In the genomic region with DNA sequence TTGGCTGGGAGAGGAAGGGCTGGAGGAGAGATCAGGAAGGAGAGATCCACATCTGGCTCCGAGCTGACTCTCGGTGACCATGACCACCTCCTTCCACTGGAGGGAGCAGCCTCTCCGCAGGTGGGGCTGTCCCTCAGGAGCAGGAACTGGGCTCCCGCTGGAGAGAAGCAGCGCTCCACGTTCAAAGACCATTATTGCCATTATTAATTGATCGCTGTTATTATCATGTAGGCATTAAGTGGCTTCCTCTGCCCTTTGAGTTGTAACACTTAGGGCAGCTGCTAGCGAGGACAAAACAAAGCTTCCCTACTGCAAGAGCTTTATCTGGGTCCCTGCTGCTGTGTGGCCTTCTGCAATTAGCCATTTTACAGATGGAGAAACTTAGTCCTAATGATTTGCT, we compare ENCODE assay signal across 9 cellular contexts.
DNase-seq lines count a peak whose midpoint lies in the region; ATAC-seq and TF ChIP-seq lines count a peak whose summit lies in the region.
"Had no signal": no experiment of that assay in that cellular context is flagged by ENCODE, and none has a peak within 500 bp of the region (broad histone marks: within the 10 kb centered on the region; RNA-seq: fewer than 3 reads in every experiment).

No MANE protein-coding gene starts in this region.

- no peaks in the 10 kb centered on the region for H3K4me1 Mint-ChIP-seq in CD8-positive, alpha-beta T cell (ENCODE audit: low read depth)

- DNase-seq in EL = peak; percentile 59
- DNase-seq in HAP-1 (ENCODE audit: low spot score in 2 of 2) = peak; percentile 31 to 63
- DNase-seq in NCI-H2227 (lab: John Stamatoyannopoulos, UW; ENCODE audit: unreplicated experiment) = peak; percentile 63
- peak; percentile 88 for DNase-seq in astrocyte of the hippocampus (ENCODE audit: low read depth, low spot score)
- peak; percentile 87 for DNase-seq in iPS-NIHi7 (ENCODE audit: extremely low spot score)
- peak; percentile 85 for DNase-seq in superior temporal gyrus (ENCODE audit: extremely low spot score)
- no peak for DNase-seq in coronary artery (ENCODE audit: low spot score)
- DNase-seq in CD8-positive, alpha-beta T cell = no peak
- DNase-seq: activated T-cell treated with anti-CD3 and anti-CD28 coated beads, Interleukin-2, amount 50 U/mL, for 4 hours had no signal

- H3K36me3 Mint-ChIP-seq in CD8-positive, alpha-beta T cell = no peaks in the 10 kb centered on the region

- peaks cover 24% of the 10 kb centered on the region for H3K27me3 ChIP-seq in HAP-1 (ENCODE audit: low read depth)
- H3K27me3 ChIP-seq in CD8-positive, alpha-beta T cell (ENCODE audit: insufficient read depth, low read length) = no peaks in the 10 kb centered on the region

- no peaks in the 10 kb centered on the region for H3K4me1 ChIP-seq in HAP-1
- no peaks in the 10 kb centered on the region for H3K4me1 ChIP-seq in CD8-positive, alpha-beta T cell (ENCODE audit: insufficient read depth, low read length)

- CTCF ChIA-PET in CD8-positive, alpha-beta T cell (lab: Charles Lee) = no interaction called here

- H3K9me3 ChIP-seq in HAP-1 = no peaks in the 10 kb centered on the region
- H3K9me3 ChIP-seq in CD8-positive, alpha-beta T cell (ENCODE audit: low read length) = no peaks in the 10 kb centered on the region

- no peaks in the 10 kb centered on the region for H3K36me3 ChIP-seq in HAP-1 (replicated peaks)
- no peaks in the 10 kb centered on the region for H3K36me3 ChIP-seq in CD8-positive, alpha-beta T cell (ENCODE audit: insufficient read depth, low read length)

- H3K4me3 ChIP-seq in HAP-1 (no peak overlapping the region), coronary artery (no peak overlapping the region)
- no peak overlapping the region for H3K4me3 ChIP-seq in CD8-positive, alpha-beta T cell (ENCODE audit: low read depth, low read length)

- H3K9me3 Mint-ChIP-seq in CD8-positive, alpha-beta T cell = no peaks in the 10 kb centered on the region
- H3K9me3 Mint-ChIP-seq: activated T-cell treated with anti-CD3 and anti-CD28 coated beads, Interleukin-2, amount 50 U/mL, for 4 hours had no signal

- no peak overlapping the region for H3K4me3 Mint-ChIP-seq in CD8-positive, alpha-beta T cell
- H3K4me3 Mint-ChIP-seq: activated T-cell treated with anti-CD3 and anti-CD28 coated beads, Interleukin-2, amount 50 U/mL, for 4 hours had no signal

- H3K27me3 Mint-ChIP-seq in CD8-positive, alpha-beta T cell (ENCODE audit: low read depth) = peaks cover 23% of the 10 kb centered on the region

- TF ChIP-seq CTCF in coronary artery (IDR thresholded peaks at IDR 0.05) = no peak
- TF ChIP-seq CTCF in CD8-positive, alpha-beta T cell (IDR thresholded peaks at IDR 0.05) = no peak

- H3K27ac ChIP-seq in coronary artery = no peak overlapping the region
- no peak overlapping the region for H3K27ac ChIP-seq in CD8-positive, alpha-beta T cell (ENCODE audit: low read depth, low read length)

- intact Hi-C loops in CD8-positive, alpha-beta T cell (cut with DNase I, micrococcal nuclease) = no loop called here

- no peak for ATAC-seq in CD8-positive, alpha-beta T cell

- in situ Hi-C loops in HAP-1 (cut with MboI; ENCODE audit: low sequenced_read_pairs) = loop anchor here (10.0 kb wide), 1 partner anchor 377 kb away; no protein-coding TSS in a partner anchor

- POLR2A ChIA-PET in CD8-positive, alpha-beta T cell (lab: Charles Lee) = no interaction called here

- H3K27ac Mint-ChIP-seq in CD8-positive, alpha-beta T cell = no peak overlapping the region

Comparison
In these comparisons a context has a peak if more than half of its experiments do, and no peak if none do; other contexts are left out.
1. DNase-seq: peak in EL (single experiment), HAP-1 (2 of 2), NCI-H2227 (single experiment), astrocyte of the hippocampus (single experiment), iPS-NIHi7 (single experiment) and superior temporal gyrus (single experiment); none in coronary artery (single experiment) and CD8-positive, alpha-beta T cell (0 of 7).